ENCODE assay signal across 17 cellular contexts in genomic region chr1:178168535-178168934, GRCh38.
A peak's percentile ranks its signal among the peaks of the same experiment; 100 is the strongest.
DNase-seq lines count a peak whose midpoint lies in the region; ATAC-seq and TF ChIP-seq lines count a peak whose summit lies in the region.
"Had no signal": no experiment of that assay in that cellular context is flagged by ENCODE, and none has a peak within 500 bp of the region (broad histone marks: within the 10 kb centered on the region; RNA-seq: fewer than 3 reads in every experiment).

No MANE protein-coding gene starts in this region.

- no peak overlapping the region for H4K91ac ChIP-seq in mesenchymal stem cell (ENCODE audit: low read length)

- no peak overlapping the region for H3K4me3 Mint-ChIP-seq in chondrocyte (ENCODE audit: unreplicated experiment)
- H3K4me3 Mint-ChIP-seq in natural killer cell treated with Interleukin-12 subunit alpha and Interleukin-12 subunit beta and Interleukin-15 and Interleukin-18, amount 100 ng/mL, for 72 hours = no peak overlapping the region
- H3K4me3 Mint-ChIP-seq: activated CD4-positive, alpha-beta memory T cell treated with anti-CD3 and anti-CD28 coated beads, Interleukin-2, amount 10 ng/mL, durations not matched to agents 7 days and 5 days; CD4-positive, alpha-beta memory T cell; central memory CD8-positive, alpha-beta T cell; naive B cell; stimulated activated naive CD8-positive, alpha-beta T cell treated with anti-CD3 and anti-CD28 coated beads, Interleukin-15, Interleukin-2, amounts not matched to agents 100 ng/mL and 50 ng/mL, for 24 hours had no signal

- H3K23ac ChIP-seq in mesenchymal stem cell (ENCODE audit: low read length in 2 of 2) = no peak overlapping the region

- H3K9me3 Mint-ChIP-seq in chondrocyte (ENCODE audit: low read depth) = no peaks in the 10 kb centered on the region
- H3K9me3 Mint-ChIP-seq in natural killer cell treated with Interleukin-12 subunit alpha and Interleukin-12 subunit beta and Interleukin-15 and Interleukin-18, amount 100 ng/mL, for 72 hours = no peaks in the 10 kb centered on the region
- H3K9me3 Mint-ChIP-seq: activated CD4-positive, alpha-beta memory T cell treated with anti-CD3 and anti-CD28 coated beads, Interleukin-2, amount 10 ng/mL, durations not matched to agents 7 days and 5 days; central memory CD8-positive, alpha-beta T cell; naive B cell; stimulated activated naive CD8-positive, alpha-beta T cell treated with anti-CD3 and anti-CD28 coated beads, Interleukin-15, Interleukin-2, amounts not matched to agents 100 ng/mL and 50 ng/mL, for 24 hours had no signal

- peak; percentile 17 for DNase-seq in COLO829 (ENCODE audit: low spot score)
- DNase-seq in MG63 = peak; percentile 14
- DNase-seq in chondrocyte (ENCODE audit: low spot score) = no peak
- peak; percentile 84 for DNase-seq in mesenchymal stem cell
- no peak for DNase-seq in natural killer cell treated with Interleukin-12 subunit alpha and Interleukin-12 subunit beta and Interleukin-15 and Interleukin-18, amount 100 ng/mL, for 72 hours (ENCODE audit: low spot score)
- DNase-seq in activated T-cell treated with anti-CD3 and anti-CD28 coated beads, Interleukin-2, amount 50 U/mL, for 48 hours = no peak
- DNase-seq in stimulated activated CD4-positive, alpha-beta T cell treated with anti-CD3 and anti-CD28 coated beads, Interleukin-1b, Interleukin-23, amount 100 ng/mL, for 48 hours = no peak
- DNase-seq: activated CD4-positive, alpha-beta memory T cell treated with anti-CD3 and anti-CD28 coated beads, Interleukin-2, amount 10 ng/mL, durations not matched to agents 7 days and 5 days; activated gamma-delta T cell; CD4-positive, alpha-beta memory T cell; esophagus squamous epithelium; naive B cell; NCI-H146; NCI-H510A had no signal

- no peaks in the 10 kb centered on the region for H3K9me3 ChIP-seq in MG63
- no peaks in the 10 kb centered on the region for H3K9me3 ChIP-seq in mesenchymal stem cell (ENCODE audit: control insufficient read depth, low read length)
- H3K9me3 ChIP-seq: esophagus squamous epithelium had no signal

- no peak for TF ChIP-seq CTCF in chondrocyte (IDR thresholded peaks at IDR 0.05)

- 13% methylated on average over 1 of the region's 2 CpGs for WGBS in mesenchymal stem cell

- H3K4ac ChIP-seq in mesenchymal stem cell (ENCODE audit: low read depth in 1 of 2, low read length in 2 of 2) = no peak overlapping the region

- H3K4me2 ChIP-seq in mesenchymal stem cell (ENCODE audit: low read length, poor library complexity, severe bottlenecking) = peak overlapping the region; percentile 2

- H2BK5ac ChIP-seq in mesenchymal stem cell (ENCODE audit: low read depth, low read length, poor library complexity, severe bottlenecking) = no peak overlapping the region

- peaks cover 2% of the 10 kb centered on the region for H3K4me1 ChIP-seq in mesenchymal stem cell (ENCODE audit: control insufficient read depth, insufficient read depth, low read depth, low read length)
- H3K4me1 ChIP-seq: esophagus squamous epithelium had no signal

- H2AK5ac ChIP-seq in mesenchymal stem cell (ENCODE audit: low read length, severe bottlenecking) = no peak overlapping the region

- peak overlapping the region; percentile 66 for H3K27ac Mint-ChIP-seq in chondrocyte (ENCODE audit: unreplicated experiment)
- no peak overlapping the region for H3K27ac Mint-ChIP-seq in natural killer cell treated with Interleukin-12 subunit alpha and Interleukin-12 subunit beta and Interleukin-15 and Interleukin-18, amount 100 ng/mL, for 72 hours
- H3K27ac Mint-ChIP-seq: activated CD4-positive, alpha-beta memory T cell treated with anti-CD3 and anti-CD28 coated beads, Interleukin-2, amount 10 ng/mL, durations not matched to agents 7 days and 5 days; CD4-positive, alpha-beta memory T cell; naive B cell; stimulated activated naive CD8-positive, alpha-beta T cell treated with anti-CD3 and anti-CD28 coated beads, Interleukin-15, Interleukin-2, amounts not matched to agents 100 ng/mL and 50 ng/mL, for 24 hours had no signal

- no peak overlapping the region for H3K14ac ChIP-seq in mesenchymal stem cell (ENCODE audit: low read length in 2 of 2)

- no peak for ATAC-seq in natural killer cell treated with Interleukin-12 subunit alpha and Interleukin-12 subunit beta and Interleukin-15 and Interleukin-18, amount 100 ng/mL, for 72 hours
- no peak for ATAC-seq in HG02571 (IDR thresholded peaks at IDR 0.05; ENCODE audit: unreplicated experiment)

- no peak overlapping the region for H2BK12ac ChIP-seq in mesenchymal stem cell (ENCODE audit: low read length in 2 of 2)

- H3K4me3 ChIP-seq in MG63 (no peak overlapping the region), mesenchymal stem cell (ENCODE audit: insufficient read depth in 1 of 2, low read depth in 1 of 2, low read length in 2 of 2) (no peak overlapping the region)
- H3K4me3 ChIP-seq: esophagus squamous epithelium had no signal

- H3K36me3 Mint-ChIP-seq in chondrocyte (ENCODE audit: low read depth) = no peaks in the 10 kb centered on the region
- H3K36me3 Mint-ChIP-seq in natural killer cell treated with Interleukin-12 subunit alpha and Interleukin-12 subunit beta and Interleukin-15 and Interleukin-18, amount 100 ng/mL, for 72 hours = no peaks in the 10 kb centered on the region
- H3K36me3 Mint-ChIP-seq: CD4-positive, alpha-beta memory T cell; naive B cell had no signal

- no peak overlapping the region for H4K8ac ChIP-seq in mesenchymal stem cell (ENCODE audit: low read length)

- peaks cover 2% of the 10 kb centered on the region for H3K79me1 ChIP-seq in mesenchymal stem cell (replicated peaks; ENCODE audit: low read length, poor library complexity, severe bottlenecking)

- no peaks in the 10 kb centered on the region; the same call in 1 of the 2 replicates for H3K36me3 ChIP-seq in MG63
- H3K36me3 ChIP-seq in mesenchymal stem cell (ENCODE audit: control insufficient read depth in 1 of 2, insufficient read depth in 2 of 2, low read depth in 1 of 2, low read length in 2 of 2) = no peaks in the 10 kb centered on the region
- H3K36me3 ChIP-seq: esophagus squamous epithelium had no signal

- no peaks in the 10 kb centered on the region for H3K27me3 Mint-ChIP-seq in chondrocyte (ENCODE audit: low read depth)
- H3K27me3 Mint-ChIP-seq in natural killer cell treated with Interleukin-12 subunit alpha and Interleukin-12 subunit beta and Interleukin-15 and Interleukin-18, amount 100 ng/mL, for 72 hours = no peaks in the 10 kb centered on the region
- H3K27me3 Mint-ChIP-seq: activated CD4-positive, alpha-beta memory T cell treated with anti-CD3 and anti-CD28 coated beads, Interleukin-2, amount 10 ng/mL, durations not matched to agents 7 days and 5 days; CD4-positive, alpha-beta memory T cell; central memory CD8-positive, alpha-beta T cell; stimulated activated naive CD8-positive, alpha-beta T cell treated with anti-CD3 and anti-CD28 coated beads, Interleukin-15, Interleukin-2, amounts not matched to agents 100 ng/mL and 50 ng/mL, for 24 hours had no signal

- H2AFZ ChIP-seq in mesenchymal stem cell (ENCODE audit: low read depth, low read length) = no peak overlapping the region

- H2BK15ac ChIP-seq in mesenchymal stem cell (ENCODE audit: low read depth, poor library complexity, severe bottlenecking) = no peak overlapping the region

- H3K4me1 Mint-ChIP-seq in chondrocyte (ENCODE audit: low read depth) = peaks cover 35% of the 10 kb centered on the region
- H3K4me1 Mint-ChIP-seq in natural killer cell treated with Interleukin-12 subunit alpha and Interleukin-12 subunit beta and Interleukin-15 and Interleukin-18, amount 100 ng/mL, for 72 hours (ENCODE audit: low read depth in 2 of 2) = no peaks in the 10 kb centered on the region
- H3K4me1 Mint-ChIP-seq: activated CD4-positive, alpha-beta memory T cell treated with anti-CD3 and anti-CD28 coated beads, Interleukin-2, amount 10 ng/mL, durations not matched to agents 7 days and 5 days; CD4-positive, alpha-beta memory T cell; central memory CD8-positive, alpha-beta T cell; naive B cell had no signal

- no peak overlapping the region for H3K18ac ChIP-seq in mesenchymal stem cell (ENCODE audit: low read depth in 1 of 2, low read length in 2 of 2)

- H3K27me3 ChIP-seq in MG63 (no peaks in the 10 kb centered on the region), mesenchymal stem cell (ENCODE audit: control insufficient read depth in 1 of 2, insufficient read depth in 1 of 2, low read length in 2 of 2) (no peaks in the 10 kb centered on the region)
- H3K27me3 ChIP-seq: esophagus squamous epithelium had no signal

- no peak overlapping the region for H3K27ac ChIP-seq in mesenchymal stem cell (ENCODE audit: low read length, poor library complexity, severe bottlenecking)
- H3K27ac ChIP-seq: esophagus squamous epithelium had no signal

- H2BK120ac ChIP-seq in mesenchymal stem cell (ENCODE audit: low read depth, low read length) = no peak overlapping the region

- peak overlapping the region; percentile 63 for H3K9ac ChIP-seq in mesenchymal stem cell (ENCODE audit: low read length)

Comparison
In these comparisons a context has a peak if more than half of its experiments do, and no peak if none do; other contexts are left out.
1. DNase-seq: peak in COLO829 (single experiment), MG63 (single experiment) and mesenchymal stem cell (single experiment); none in chondrocyte (single experiment), natural killer cell treated with Interleukin-12 subunit alpha and Interleukin-12 subunit beta and Interleukin-15 and Interleukin-18, amount 100 ng/mL, for 72 hours (single experiment), activated T-cell treated with anti-CD3 and anti-CD28 coated beads, Interleukin-2, amount 50 U/mL, for 48 hours (0 of 2) and stimulated activated CD4-positive, alpha-beta T cell treated with anti-CD3 and anti-CD28 coated beads, Interleukin-1b, Interleukin-23, amount 100 ng/mL, for 48 hours (single experiment).